16 cellular contexts compared by ENCODE assay signal in genomic region chr6:41715779-41716515, GRCh38. TPM values are rescaled to one million over a fixed set of nuclear protein-coding genes. Genes with fewer than 3 reads are reported as not detected.
DNase-seq lines count a peak whose midpoint lies in the region; ATAC-seq and TF ChIP-seq lines count a peak whose summit lies in the region.
"Had no signal": no experiment of that assay in that cellular context is flagged by ENCODE, and none has a peak within 500 bp of the region (broad histone marks: within the 10 kb centered on the region; RNA-seq: fewer than 3 reads in every experiment).

No MANE protein-coding gene starts in this region.

- no peak overlapping the region for H2AFZ ChIP-seq in OCI-LY7 (ENCODE audit: low read length)

- H3K9me2 ChIP-seq in OCI-LY7 (ENCODE audit: insufficient read depth, low read length): no peaks in the 10 kb centered on the region

- H3K36me3 ChIP-seq in right atrium auricular region: no peaks in the 10 kb centered on the region
- H3K36me3 ChIP-seq in OCI-LY7 (ENCODE audit: insufficient read depth, low read length): peaks cover 9% of the 10 kb centered on the region; the same call in 1 of the 2 replicates
- no peaks in the 10 kb centered on the region for H3K36me3 ChIP-seq in upper lobe of right lung
- H3K36me3 ChIP-seq: esophagus muscularis mucosa had no signal

- peaks cover 51 to 65% of the 10 kb centered on the region in 2 donors for H3K4me1 Mint-ChIP-seq in immature natural killer cell

- intact Hi-C loops in cardiac septum (cut with DNase I): no loop called here
- intact Hi-C loops in OCI-LY7 (cut with micrococcal nuclease; ENCODE audit: unreplicated experiment): no loop called here
- intact Hi-C loops in upper lobe of right lung (cut with DNase I): no loop called here

- no peak for ATAC-seq in upper lobe of right lung

- peak overlapping the region; percentile 78 to 87 for H3K27ac ChIP-seq in right atrium auricular region
- peak overlapping the region; percentile 63 for H3K27ac ChIP-seq in OCI-LY7 (ENCODE audit: low read depth, low read length, poor library complexity, severe bottlenecking)
- peak overlapping the region; percentile 1 for H3K27ac ChIP-seq in upper lobe of right lung

- H3K4me1 ChIP-seq in right atrium auricular region (peaks cover 0 to 99% of the 10 kb centered on the region in 2 donors), OCI-LY7 (ENCODE audit: insufficient read depth, low read length, poor library complexity, severe bottlenecking) (peaks cover 73% of the 10 kb centered on the region), upper lobe of right lung (peaks cover 46% of the 10 kb centered on the region)

- peaks cover 0 to 3% (median 0%) of the 10 kb centered on the region in 3 donors for H3K27me3 Mint-ChIP-seq in immature natural killer cell (ENCODE audit: low read depth in 3 of 3)

- H4K20me1 ChIP-seq in OCI-LY7 (ENCODE audit: insufficient read depth, low read length): no peaks in the 10 kb centered on the region; the same call in 1 of the 2 replicates

- H3K4me2 ChIP-seq in OCI-LY7 (ENCODE audit: low read length): peak overlapping the region; percentile 59

- DNase-seq in right atrium auricular region (ENCODE audit: low spot score) (no peak), cardiac septum (ENCODE audit: low spot score) (no peak), OCI-LY7 (ENCODE audit: low spot score) (peak; percentile 59), immature natural killer cell (no peak), upper lobe of right lung (no peak), MV-4-11 (lab: John Stamatoyannopoulos, UW) (no peak), NCI-H446 treated with DMSO at 0.1 percent for 48 hours (lab: John Stamatoyannopoulos, UW) (no peak), HuH-7.5 (ENCODE audit: low spot score) (no peak)
- DNase-seq: activated CD4-positive, CD25-positive, alpha-beta regulatory T cell treated with anti-CD3 and anti-CD28 coated beads, Interleukin-2, amount 50 U/mL, for 72 hours; NCI-H1694 treated with DMSO at 0.1 percent for 48 hours; NCI-H748 treated with DMSO at 0.1 percent for 48 hours had no signal

- H3K79me2 ChIP-seq in OCI-LY7 (ENCODE audit: insufficient read depth, low read depth, low read length): peaks cover 55% of the 10 kb centered on the region

- CTCF ChIA-PET in OCI-LY7 (lab: Charles Lee; ENCODE audit: unreplicated experiment): interaction anchor here (0.8 to 3.4 kb wide), 4 partner anchors 9 to 71 kb away, joined by 3 to 33 read pairs (median 8); partner anchors contain the start of gene TOMM6

- H3K9me3 ChIP-seq in right atrium auricular region (no peaks in the 10 kb centered on the region), OCI-LY7 (ENCODE audit: low read length) (no peaks in the 10 kb centered on the region), upper lobe of right lung (no peaks in the 10 kb centered on the region)
- H3K9me3 ChIP-seq: esophagus muscularis mucosa had no signal

- H3K36me3 Mint-ChIP-seq in immature natural killer cell: no peaks in the 10 kb centered on the region

- H3K9me3 Mint-ChIP-seq in immature natural killer cell: no peaks in the 10 kb centered on the region
- H3K9me3 Mint-ChIP-seq: activated T-helper 2 cell treated with anti-CD3 and anti-CD28 coated beads, Interferon-gamma antibody, Interleukin-2, Interleukin-4, amounts not matched to agents 10 μg/mL and 5 μg/mL and 100 μg/mL, durations not matched to agents 14 hours and 24 hours and 36 hours had no signal

- TF ChIP-seq CTCF in right atrium auricular region (IDR thresholded peaks at IDR 0.05): no peak
- no peak for TF ChIP-seq CTCF in OCI-LY7 (conservative IDR thresholded peaks at IDR 0.05; ENCODE audit: low read length)
- no peak for TF ChIP-seq CTCF in upper lobe of right lung (IDR thresholded peaks at IDR 0.05)

- H3K4me3 Mint-ChIP-seq in immature natural killer cell: peak overlapping the region; percentile 3 to 57 (median 33)

- no TSS peak for BruUV-seq in OCI-LY7 (replicated peaks; lab: Mats Ljungman, UMichigan)

- H3K27ac Mint-ChIP-seq in immature natural killer cell: peak overlapping the region; percentile 70 to 84 (median 80)
- H3K27ac Mint-ChIP-seq: activated T-helper 2 cell treated with anti-CD3 and anti-CD28 coated beads, Interferon-gamma antibody, Interleukin-2, Interleukin-4, amounts not matched to agents 10 μg/mL and 5 μg/mL and 100 μg/mL, durations not matched to agents 14 hours and 24 hours and 36 hours had no signal

- POLR2A ChIA-PET in OCI-LY7 (lab: Charles Lee): interaction anchor here (1.7 to 6.5 kb wide), 3 partner anchors 10 to 18 kb away, joined by 6 to 65 read pairs (median 15); no protein-coding TSS in a partner anchor

- H3K4me3 ChIP-seq in right atrium auricular region (no peak overlapping the region), OCI-LY7 (ENCODE audit: low read depth, low read length, poor library complexity, severe bottlenecking) (peak overlapping the region; percentile 29), upper lobe of right lung (no peak overlapping the region)
- H3K4me3 ChIP-seq: esophagus muscularis mucosa had no signal

- no peaks in the 10 kb centered on the region for H3K27me3 ChIP-seq in right atrium auricular region
- no peaks in the 10 kb centered on the region for H3K27me3 ChIP-seq in upper lobe of right lung
- H3K27me3 ChIP-seq: esophagus muscularis mucosa had no signal

RNA-seq across cellular contexts. Expression of gene TFEB, which starts 19.5 kb away (rescaled TPM):
- total RNA-seq in right atrium auricular region: 10 to 100 TPM; 31.5 to 35.8 TPM
- 45.6 TPM for total RNA-seq in cardiac septum
- 25.3 and 36.8 TPM in 2 replicates for total RNA-seq in OCI-LY7 (2014; rRNA removed; shearing (Covaris generic))
- total RNA-seq in OCI-LY7 (2022): 48.6 and 60.0 TPM in 2 replicates
- 10 to 100 TPM; 18.9 to 62.3 (median 23.9) TPM for polyA plus RNA-seq in immature natural killer cell
- 40.3 TPM for total RNA-seq in upper lobe of right lung

RNA-seq across cellular contexts. Expression of gene PGC, which starts 31.2 kb away (rescaled TPM):
- total RNA-seq in right atrium auricular region (not detected), cardiac septum (not detected), OCI-LY7 (2022) (not detected in 2 replicates), upper lobe of right lung (1,050 TPM)
- total RNA-seq in OCI-LY7 (2014; rRNA removed; shearing (Covaris generic)): not detected in 2 replicates
- not detected for polyA plus RNA-seq in immature natural killer cell
- total RNA-seq: activated T-helper 2 cell treated with anti-CD3 and anti-CD28 coated beads, Interferon-gamma antibody, Interleukin-2, Interleukin-4, amounts not matched to agents 10 μg/mL and 5 μg/mL and 100 μg/mL, durations not matched to agents 14 hours and 24 hours and 36 hours; chondrocyte; HT1080; SK-MEL-5 had no signal

Comparison
In these comparisons a context has a peak if more than half of its experiments do, and no peak if none do; other contexts are left out.
1. H3K27ac ChIP-seq: peak in every context shown above with its lines; median percentile 82 in right atrium auricular region; 63 in OCI-LY7; 1 in upper lobe of right lung.
2. RNA of gene PGC, which starts 31.2 kb away (total RNA-seq): 1,050 TPM in upper lobe of right lung (single experiment); not detected in right atrium auricular region, not detected in cardiac septum (single experiment) and not detected in OCI-LY7; every median in the first group is over 1,000 times any median in the second.